1 cellular context compared by ENCODE assay signal in the genomic region with DNA sequence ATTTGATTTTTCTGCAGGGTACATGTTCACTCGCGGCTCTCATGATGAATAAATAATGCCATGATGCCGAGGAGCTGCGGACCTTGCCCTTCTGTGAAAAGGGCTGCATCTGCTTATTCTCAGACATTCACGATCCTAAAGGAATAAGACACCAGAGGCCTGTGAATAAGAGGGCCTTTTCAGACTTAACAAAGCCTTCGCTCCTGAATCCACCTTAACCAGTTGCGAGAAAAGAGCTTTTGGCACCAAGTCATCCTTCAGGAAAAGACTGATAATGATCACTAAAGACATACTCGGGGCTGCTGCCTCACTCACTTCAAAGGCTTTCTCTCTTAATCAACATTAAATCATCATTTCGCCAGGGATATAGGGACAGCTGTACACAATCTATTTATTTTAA.
TF ChIP-seq lines count a peak whose summit lies in the region.

No MANE protein-coding gene starts in this region.

TF ChIP-seq in H1, 55 proteins besides CTCF, POLR2A, EP300 and RAD21 (continued from another document):
- no peak for TF ChIP-seq CBX5 (IDR thresholded peaks at IDR 0.05; ENCODE audit: low read depth, low read length)
- TF ChIP-seq SP2 (IDR thresholded peaks at IDR 0.05; ENCODE audit: low read length) = no peak
- no peak for TF ChIP-seq CTBP2 (IDR thresholded peaks at IDR 0.05; ENCODE audit: borderline replicate concordance, insufficient read depth, insufficient read length, low read length)
- TF ChIP-seq ZNF274 (IDR thresholded peaks at IDR 0.05; ENCODE audit: borderline replicate concordance, extremely low read depth, low read length) = no peak
- TF ChIP-seq, protein P1, sequence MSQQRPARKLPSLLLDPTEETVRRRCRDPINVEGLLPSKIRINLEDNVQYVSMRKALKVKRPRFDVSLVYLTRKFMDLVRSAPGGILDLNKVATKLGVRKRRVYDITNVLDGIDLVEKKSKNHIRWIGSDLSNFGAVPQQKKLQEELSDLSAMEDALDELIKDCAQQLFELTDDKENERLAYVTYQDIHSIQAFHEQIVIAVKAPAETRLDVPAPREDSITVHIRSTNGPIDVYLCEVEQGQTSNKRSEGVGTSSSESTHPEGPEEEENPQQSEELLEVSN (IDR thresholded peaks at IDR 0.05) = no peak
- TF ChIP-seq NANOG (IDR thresholded peaks at IDR 0.05; ENCODE audit: insufficient read depth, low read depth, low read length, poor library complexity, severe bottlenecking) = no peak
